28 cellular contexts compared by ENCODE assay signal in the genomic region with DNA sequence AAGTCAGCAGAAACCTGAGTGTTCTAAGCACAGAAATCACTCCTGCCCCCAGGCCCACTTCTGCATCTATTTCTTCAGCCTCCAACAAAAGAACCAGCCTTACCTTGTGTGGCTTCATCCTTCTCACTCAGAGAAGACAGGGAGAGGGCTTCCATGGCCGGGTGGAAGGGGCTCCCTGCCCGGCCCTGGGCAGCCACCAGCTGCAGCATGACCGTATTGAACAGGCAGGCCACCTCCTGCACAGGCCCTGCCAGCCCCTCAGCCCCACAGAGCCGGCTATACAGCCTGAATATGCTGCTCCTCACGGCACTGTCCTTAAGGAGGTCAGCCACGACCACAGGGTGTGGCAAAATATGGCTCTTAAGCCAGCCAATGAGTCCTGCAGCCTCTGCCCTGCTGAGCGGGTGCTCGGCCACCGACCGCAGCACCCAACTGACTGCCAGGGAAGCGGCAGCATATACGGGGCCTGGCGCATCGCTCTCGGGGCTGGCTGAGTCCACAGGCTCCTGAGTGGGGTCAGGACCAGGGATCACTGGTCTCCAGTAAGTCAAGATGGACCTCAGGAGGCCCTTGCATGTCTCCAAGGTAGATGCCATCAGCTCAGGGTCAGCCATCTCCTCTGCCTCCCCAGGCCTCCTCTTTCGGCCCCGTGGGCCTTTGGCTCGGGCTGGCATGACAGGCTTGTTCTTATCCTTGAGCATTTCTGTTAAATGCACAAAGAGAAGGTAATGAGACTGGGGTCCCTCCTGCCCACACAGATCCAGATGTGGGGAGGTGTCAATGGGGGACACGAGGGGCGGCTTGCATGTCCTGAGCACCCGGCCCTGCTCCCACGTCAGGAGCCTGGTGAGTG. TPM values are rescaled to one million over a fixed set of nuclear protein-coding genes. Genes with fewer than 3 reads are reported as not detected.
"Had no signal": no experiment of that assay in that cellular context is flagged by ENCODE, and none has a peak within 500 bp of the region (broad histone marks: within the 10 kb centered on the region; RNA-seq: fewer than 3 reads in every experiment).

No MANE protein-coding gene starts in this region.

- H3K27me3 ChIP-seq: colonic mucosa, foreskin keratinocyte, right atrium auricular region, sigmoid colon, tibial artery, upper lobe of left lung, vagina had no signal

- ATAC-seq: foreskin keratinocyte, left colon, natural killer cell had no signal

- FAIRE-seq: endothelial cell of umbilical vein had no signal

- H3K9me3 Mint-ChIP-seq: endodermal cell, immature natural killer cell, mesothelial cell of epicardium, natural killer cell, neural crest cell had no signal

- H3K27ac ChIP-seq: colonic mucosa, foreskin keratinocyte, right atrium auricular region, sigmoid colon, skin epidermis, tibial artery, upper lobe of left lung, vagina had no signal

- H3K4me3 ChIP-seq: colonic mucosa, right atrium auricular region, sigmoid colon, skin epidermis, tibial artery, upper lobe of left lung, vagina had no signal

- H3K4me1 ChIP-seq: colonic mucosa, foreskin keratinocyte, right atrium auricular region, sigmoid colon, tibial artery, upper lobe of left lung, vagina had no signal

- H3K36me3 ChIP-seq: colonic mucosa had no signal

- H3K4me1 Mint-ChIP-seq: immature natural killer cell, mesothelial cell of epicardium, natural killer cell, neural crest cell had no signal

- H3K9me3 ChIP-seq: colonic mucosa, right atrium auricular region, sigmoid colon, tibial artery, upper lobe of left lung, vagina had no signal

- H3K4me3 Mint-ChIP-seq: endodermal cell, immature natural killer cell, mesothelial cell of epicardium, natural killer cell, neural crest cell had no signal

- H3K27ac Mint-ChIP-seq: immature natural killer cell, mesothelial cell of epicardium, natural killer cell had no signal

- DNase-seq: colonic mucosa; effector CD4-positive, alpha-beta T cell; endodermal cell; erythroblast; foreskin keratinocyte; immature natural killer cell; left colon; mammary epithelial cell; natural killer cell; posterior cingulate gyrus; sigmoid colon; stimulated activated CD4-positive, alpha-beta T cell treated with anti-CD3 and anti-CD28 coated beads, Interleukin-2, amount 100 ng/mL, for 24 hours; stimulated activated CD4-positive, alpha-beta T cell treated with anti-CD3 and anti-CD28 coated beads, Interleukin-4, amount 100 ng/mL, for 4 hours; stimulated activated naive CD4-positive, alpha-beta T cell treated with Interleukin-2 at 50 U/mL for 16 hours; tibial artery had no signal

RNA-seq across cellular contexts. Expression of a gene that starts 17.9 kb away (rescaled TPM):
- total RNA-seq: colonic mucosa, dermis microvascular lymphatic vessel endothelial cell, endodermal cell, endothelial cell of umbilical vein, foreskin keratinocyte, kidney epithelial cell, left colon, mammary epithelial cell, mesothelial cell of epicardium, mucosa of gallbladder, myocyte, natural killer cell, neural crest cell, osteocyte, temporal lobe had no signal
- polyA plus RNA-seq: endothelial cell of umbilical vein, foreskin keratinocyte, immature natural killer cell, mammary epithelial cell had no signal
